ENCODE assay signal across 25 cellular contexts in the genomic region with DNA sequence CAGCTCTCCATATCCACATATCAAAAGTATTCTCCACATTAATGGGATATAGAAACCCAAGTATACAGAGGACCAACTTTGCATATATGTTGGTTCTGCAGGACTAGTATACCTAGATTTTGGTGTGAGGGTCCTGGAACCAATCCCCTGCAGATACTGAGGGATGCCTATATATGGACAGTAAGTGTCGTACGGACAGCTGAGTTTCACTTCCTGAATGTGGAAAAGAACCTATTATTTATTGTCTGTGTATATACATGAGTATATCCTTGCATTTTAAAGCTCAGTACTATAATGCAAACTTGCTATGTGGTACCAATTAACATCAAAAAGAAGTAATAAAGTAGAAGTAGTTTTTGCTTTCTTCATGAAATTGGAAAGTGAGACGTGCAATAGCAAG.
A peak's percentile ranks its signal among the peaks of the same experiment; 100 is the strongest.
DNase-seq lines count a peak whose midpoint lies in the region; ATAC-seq, FAIRE-seq and TF ChIP-seq lines count a peak whose summit lies in the region.
"Had no signal": no experiment of that assay in that cellular context is flagged by ENCODE, and none has a peak within 500 bp of the region (broad histone marks: within the 10 kb centered on the region; RNA-seq: fewer than 3 reads in every experiment).

No MANE protein-coding gene starts in this region.

- no peak for TF ChIP-seq RAD21 in GM12878 (IDR thresholded peaks at IDR 0.05; ENCODE audit: insufficient read depth, low read depth, low read length)

- peaks cover 2% of the 10 kb centered on the region for H3K9me3 Mint-ChIP-seq in activated naive CD8-positive, alpha-beta T cell treated with anti-CD3 and anti-CD28 coated beads for 36 hours
- H3K9me3 Mint-ChIP-seq: activated T-cell treated with anti-CD3 and anti-CD28 coated beads, Interleukin-2, amount 50 U/mL, for 4 hours had no signal

- intact Hi-C loops in GM12878 (cut with micrococcal nuclease; ENCODE audit: unreplicated experiment) = no loop called here

- H3K36me3 ChIP-seq in GM12878 (ENCODE audit: control insufficient read depth in 2 of 2, insufficient read depth in 2 of 2, low read length in 1 of 2) (peaks cover 0 to 5% of the 10 kb centered on the region in 2 experiments; a peak in 1 of 4 replicates), gastroesophageal sphincter (no peaks in the 10 kb centered on the region), WERI-Rb-1 (no peaks in the 10 kb centered on the region)
- H3K36me3 ChIP-seq: upper lobe of left lung had no signal

- no peaks in the 10 kb centered on the region for H4K20me1 ChIP-seq in GM12878 (ENCODE audit: control insufficient read depth, insufficient read depth)

- peak; percentile 66 for FAIRE-seq in GM12878 (lab: Jason Lieb, UNC)
- FAIRE-seq: frontal cortex, HepG2 had no signal

- in situ Hi-C loops in GM12878 (cut with MboI) = no loop called here

- H3K27ac Mint-ChIP-seq in activated naive CD8-positive, alpha-beta T cell treated with anti-CD3 and anti-CD28 coated beads for 36 hours = no peak overlapping the region

- SMC1A ChIA-PET in GM12878 (lab: Charles Lee; ENCODE audit: uncharacterized antibody, unreplicated experiment) = interaction anchor here (1.1 to 1.7 kb wide), 5 partner anchors 10 to 345 kb away, joined by 3 to 5 read pairs (median 3); no protein-coding TSS in a partner anchor

- peaks cover 46% of the 10 kb centered on the region for H3K4me1 Mint-ChIP-seq in activated naive CD8-positive, alpha-beta T cell treated with anti-CD3 and anti-CD28 coated beads for 36 hours

- H2AFZ ChIP-seq in GM12878 (ENCODE audit: control insufficient read depth, low read depth, low read length) = no peak overlapping the region
- H2AFZ ChIP-seq: hepatocyte had no signal

- no peak overlapping the region for H3K4me2 ChIP-seq in GM12878 (ENCODE audit: control insufficient read depth, insufficient read depth)
- H3K4me2 ChIP-seq: hepatocyte had no signal

- H3K4me3 ChIP-seq in GM12878 (no peak overlapping the region), gastroesophageal sphincter (no peak overlapping the region), WERI-Rb-1 (ENCODE audit: low read depth, low read length) (no peak overlapping the region)
- H3K4me3 ChIP-seq: hepatocyte, upper lobe of left lung had no signal

- H3K79me2 ChIP-seq in GM12878 (ENCODE audit: control insufficient read depth, insufficient read depth, low read length) = peaks cover 24% of the 10 kb centered on the region

- no TSS peak for BruUV-seq in GM12878 (replicated peaks; lab: Mats Ljungman, UMichigan)

- TF ChIP-seq POLR2A in GM12878 (IDR thresholded peaks at IDR 0.05; ENCODE audit: low read depth, low read length) = no peak
- no peak for TF ChIP-seq POLR2A in gastroesophageal sphincter (IDR thresholded peaks at IDR 0.05)

- RAD21 ChIA-PET in GM12878 (lab: Charles Lee; ENCODE audit: unreplicated experiment) = no interaction called here

- peaks cover 29% of the 10 kb centered on the region for H3K36me3 Mint-ChIP-seq in activated naive CD8-positive, alpha-beta T cell treated with anti-CD3 and anti-CD28 coated beads for 36 hours

- DNase-seq in GM10266 (ENCODE audit: extremely low spot score) = peak; percentile 6
- peak; percentile 71 for DNase-seq in MV-4-11 (lab: John Stamatoyannopoulos, UW)
- no peak for DNase-seq in GM12878 (ENCODE audit: low read depth, low spot score)
- no peak for DNase-seq in hippocampal formation (lab: John Stamatoyannopoulos, UW)
- DNase-seq in activated naive CD8-positive, alpha-beta T cell treated with anti-CD3 and anti-CD28 coated beads for 36 hours = no peak
- DNase-seq in WERI-Rb-1 = no peak
- DNase-seq: activated CD4-positive, alpha-beta T cell treated with anti-CD3 and anti-CD28 coated beads, Interleukin-2, amount 50 U/mL, for 1 hour; activated naive CD4-positive, alpha-beta T cell; activated T-cell treated with anti-CD3 and anti-CD28 coated beads, Interleukin-2, amount 50 U/mL, for 4 hours; Caco-2; left cardiac atrium; NCI-H1417 treated with DMSO at 0.1 percent for 48 hours; NCI-H2081; NCI-H226; NCI-H69; posterior cingulate gyrus; right cardiac atrium; stimulated activated CD4-positive, alpha-beta T cell treated with anti-CD3 and anti-CD28 coated beads, Interleukin-12 subunit alpha, Interleukin-12 subunit beta, amount 100 ng/mL, for 4 hours; stimulated activated CD4-positive, alpha-beta T cell treated with anti-CD3 and anti-CD28 coated beads, Interleukin-4, amount 100 ng/mL, for 1 hour; upper lobe of left lung had no signal

- no peaks in the 10 kb centered on the region for H3K27me3 Mint-ChIP-seq in activated naive CD8-positive, alpha-beta T cell treated with anti-CD3 and anti-CD28 coated beads for 36 hours

- TF ChIP-seq CTCF in GM10266 (IDR thresholded peaks at IDR 0.05; ENCODE audit: control insufficient read depth, insufficient read depth, low read depth, missing control alignments) = no peak
- TF ChIP-seq CTCF in GM12878 (IDR thresholded peaks at IDR 0.05 in 2 of 3, conservative IDR thresholded peaks at IDR 0.05 in 1 of 3; ENCODE audit: control insufficient read depth in 2 of 3, extremely low read depth in 1 of 3, insufficient read depth in 1 of 3, low read depth in 3 of 3, low read length in 3 of 3) = no peak
- TF ChIP-seq CTCF in gastroesophageal sphincter (IDR thresholded peaks at IDR 0.05) = no peak
- TF ChIP-seq CTCF in WERI-Rb-1 (IDR thresholded peaks at IDR 0.05; ENCODE audit: low read depth, low read length) = no peak

- no peak overlapping the region for H3K27ac ChIP-seq in GM12878 (ENCODE audit: control insufficient read depth, insufficient read depth)
- no peak overlapping the region for H3K27ac ChIP-seq in gastroesophageal sphincter
- H3K27ac ChIP-seq in WERI-Rb-1 = no peak overlapping the region
- H3K27ac ChIP-seq: hepatocyte, upper lobe of left lung had no signal

- no peak overlapping the region for H3K9ac ChIP-seq in GM12878 (ENCODE audit: control insufficient read depth, insufficient read depth, low read length)

- POLR2A ChIA-PET in GM12878 (lab: Charles Lee) = interaction anchor here (0.9 kb wide), 1 partner anchor 10 kb away, joined by 3 read pairs; no protein-coding TSS in a partner anchor

- peaks cover 11% of the 10 kb centered on the region; the same call in 2 of the 3 replicates for H3K9me3 ChIP-seq in GM12878 (replicated peaks; ENCODE audit: control insufficient read depth, insufficient read depth, low read length)
- no peaks in the 10 kb centered on the region for H3K9me3 ChIP-seq in gastroesophageal sphincter
- H3K9me3 ChIP-seq in WERI-Rb-1 (ENCODE audit: severe bottlenecking) = no peaks in the 10 kb centered on the region
- H3K9me3 ChIP-seq: upper lobe of left lung had no signal

- CTCF ChIA-PET in GM12878 (lab: Yijun Ruan, JAX) = interaction anchor here (1.0 to 1.9 kb wide), 5 partner anchors 8 to 25 kb away, joined by 4 to 7 read pairs (median 5); no protein-coding TSS in a partner anchor

- WGBS in GM12878 (ENCODE audit: insufficient coverage, insufficient replicate concordance, low lambda C conversion rate, missing lambda C conversion rate) = 52% methylated on average over 3 of the region's 3 CpGs
- 98 to 99% methylated on average over 3 of the region's 3 CpGs for WGBS in gastroesophageal sphincter (ENCODE audit: low coverage in 1 of 2), 2 donors

- ATAC-seq in GM21423 (IDR thresholded peaks at IDR 0.05; ENCODE audit: unreplicated experiment) = peak; percentile 57
- ATAC-seq in GM12878 = peak; percentile 90
- ATAC-seq in gastroesophageal sphincter = no peak
- ATAC-seq: activated T-cell treated with anti-CD3 and anti-CD28 coated beads, Interleukin-2, amount 50 U/mL, for 4 hours; HepG2; left cardiac atrium; right cardiac atrium had no signal

- no peak for TF ChIP-seq EP300 in GM12878 (IDR thresholded peaks at IDR 0.05; ENCODE audit: borderline replicate concordance in 1 of 2, control insufficient read depth in 1 of 2, low read depth in 2 of 2, low read length in 2 of 2)
- no peak for TF ChIP-seq EP300 in gastroesophageal sphincter (IDR thresholded peaks at IDR 0.05)

- H3K27me3 ChIP-seq in GM12878 (replicated peaks in 1 of 2; ENCODE audit: control insufficient read depth in 2 of 2, insufficient read depth in 2 of 2, low read length in 1 of 2) = no peaks in the 10 kb centered on the region
- H3K27me3 ChIP-seq in gastroesophageal sphincter = no peaks in the 10 kb centered on the region
- no peaks in the 10 kb centered on the region for H3K27me3 ChIP-seq in WERI-Rb-1 (ENCODE audit: insufficient read depth, low read depth, severe bottlenecking)
- H3K27me3 ChIP-seq: hepatocyte, upper lobe of left lung had no signal

- H3K4me1 ChIP-seq in GM12878 (ENCODE audit: control insufficient read depth, insufficient read depth, low read length) (peaks cover 8% of the 10 kb centered on the region), gastroesophageal sphincter (no peaks in the 10 kb centered on the region)

- no peak overlapping the region for H3K4me3 Mint-ChIP-seq in activated naive CD8-positive, alpha-beta T cell treated with anti-CD3 and anti-CD28 coated beads for 36 hours
- H3K4me3 Mint-ChIP-seq: activated T-cell treated with anti-CD3 and anti-CD28 coated beads, Interleukin-2, amount 50 U/mL, for 4 hours had no signal

TF ChIP-seq in GM12878, 131 proteins besides CTCF, POLR2A, EP300 and RAD21:
- TF ChIP-seq SRF (IDR thresholded peaks at IDR 0.05; ENCODE audit: low read depth in 2 of 2, low read length in 2 of 2) (peak; percentile 77 to 96), IKZF1 (conservative IDR thresholded peaks at IDR 0.05) (no peak), IRF4 (IDR thresholded peaks at IDR 0.05; ENCODE audit: low read depth, low read length) (0 out of 2 replicates have a peak, but pooled peaks have one; percentile 20), EGR1 (IDR thresholded peaks at IDR 0.05; ENCODE audit: borderline replicate concordance in 1 of 2, low read depth in 2 of 2, low read length in 2 of 2) (no peak), SPI1 (IDR thresholded peaks at IDR 0.05; ENCODE audit: borderline replicate concordance, insufficient read depth, low read depth, low read length) (peak; percentile 92), NFIC (IDR thresholded peaks at IDR 0.05; ENCODE audit: low read depth, low read length) (no peak), STAT3 (IDR thresholded peaks at IDR 0.05; ENCODE audit: low read depth, low read length) (no peak)
TF ChIP-seq in GM12878: peak in this region for 3.

Comparison
In these comparisons a context has a peak if more than half of its experiments do, and no peak if none do; other contexts are left out.
1. DNase-seq: peak in GM10266 (single experiment) and MV-4-11 (single experiment); none in GM12878 (single experiment), hippocampal formation (0 of 2), activated naive CD8-positive, alpha-beta T cell treated with anti-CD3 and anti-CD28 coated beads for 36 hours (single experiment) and WERI-Rb-1 (single experiment).